ENCODE assay signal across 1 cellular context in genomic region chr6:139925894-139926641, GRCh38.
A peak's percentile ranks its signal among the peaks of the same experiment; 100 is the strongest.
TF ChIP-seq lines count a peak whose summit lies in the region.

No MANE protein-coding gene starts in this region.

TF ChIP-seq in HepG2, 621 proteins besides CTCF, POLR2A, EP300 and RAD21 (continued from another document and continues in another):
- TF ChIP-seq KIAA2018 (CRISPR knock-in tag; IDR thresholded peaks at IDR 0.05; ENCODE audit: borderline replicate concordance): no peak
- TF ChIP-seq MXI1 (IDR thresholded peaks at IDR 0.05; ENCODE audit: borderline replicate concordance, low read depth, low read length): peak; percentile 66; the same call in 1 of the 3 replicates
- TF ChIP-seq POLR2AphosphoS2 (IDR thresholded peaks at IDR 0.05; ENCODE audit: low read depth, low read length): no peak
- no peak for TF ChIP-seq MAZ (IDR thresholded peaks at IDR 0.05; ENCODE audit: borderline replicate concordance, low read depth, low read length)
- TF ChIP-seq MAZ (CRISPR knock-in tag; IDR thresholded peaks at IDR 0.05; ENCODE audit: low read depth): 0 out of 2 replicates have a peak, but pooled peaks have one; percentile 43
- TF ChIP-seq MED1 (CRISPR knock-in tag; IDR thresholded peaks at IDR 0.05): peak; percentile 69
- 0 out of 2 replicates have a peak, but pooled peaks have one; percentile 24 for TF ChIP-seq HMGXB3 (CRISPR knock-in tag; IDR thresholded peaks at IDR 0.05; ENCODE audit: borderline replicate concordance)
- peak; percentile 82 for TF ChIP-seq MEF2D (CRISPR knock-in tag; IDR thresholded peaks at IDR 0.05)
- 0 out of 2 replicates have a peak, but pooled peaks have one; percentile 23 for TF ChIP-seq DNMT3B (CRISPR knock-in tag; conservative IDR thresholded peaks at IDR 0.05)
- TF ChIP-seq MIER2 (CRISPR knock-in tag; IDR thresholded peaks at IDR 0.05): 0 out of 2 replicates have a peak, but pooled peaks have one; percentile 29
- TF ChIP-seq, protein P1, sequence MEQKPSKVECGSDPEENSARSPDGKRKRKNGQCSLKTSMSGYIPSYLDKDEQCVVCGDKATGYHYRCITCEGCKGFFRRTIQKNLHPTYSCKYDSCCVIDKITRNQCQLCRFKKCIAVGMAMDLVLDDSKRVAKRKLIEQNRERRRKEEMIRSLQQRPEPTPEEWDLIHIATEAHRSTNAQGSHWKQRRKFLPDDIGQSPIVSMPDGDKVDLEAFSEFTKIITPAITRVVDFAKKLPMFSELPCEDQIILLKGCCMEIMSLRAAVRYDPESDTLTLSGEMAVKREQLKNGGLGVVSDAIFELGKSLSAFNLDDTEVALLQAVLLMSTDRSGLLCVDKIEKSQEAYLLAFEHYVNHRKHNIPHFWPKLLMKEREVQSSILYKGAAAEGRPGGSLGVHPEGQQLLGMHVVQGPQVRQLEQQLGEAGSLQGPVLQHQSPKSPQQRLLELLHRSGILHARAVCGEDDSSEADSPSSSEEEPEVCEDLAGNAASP (CRISPR knock-in tag; IDR thresholded peaks at IDR 0.05; ENCODE audit: borderline replicate concordance): 0 out of 2 replicates have a peak, but pooled peaks have one; percentile 12
- TF ChIP-seq ZNF629 (CRISPR knock-in tag; conservative IDR thresholded peaks at IDR 0.05): peak; percentile 30; the same call in 1 of the 2 replicates
- peak; percentile 33; the same call in 1 of the 2 replicates for TF ChIP-seq GATAD2A (CRISPR knock-in tag; IDR thresholded peaks at IDR 0.05)
- no peak for TF ChIP-seq PLSCR1 (CRISPR knock-in tag; IDR thresholded peaks at IDR 0.05; ENCODE audit: borderline replicate concordance)
- 0 out of 2 replicates have a peak, but pooled peaks have one; percentile 30 for TF ChIP-seq ZBTB7B (CRISPR knock-in tag; IDR thresholded peaks at IDR 0.05)
- TF ChIP-seq ZNF432 (CRISPR knock-in tag; IDR thresholded peaks at IDR 0.05; ENCODE audit: borderline replicate concordance): no peak
- no peak for TF ChIP-seq ZBTB3 (CRISPR knock-in tag; IDR thresholded peaks at IDR 0.05; ENCODE audit: borderline replicate concordance, low read depth)
- TF ChIP-seq ZMYM3 (CRISPR knock-in tag; IDR thresholded peaks at IDR 0.05): peak; percentile 48; the same call in 1 of the 2 replicates
- TF ChIP-seq FOSL2 (CRISPR knock-in tag; IDR thresholded peaks at IDR 0.05): peak; percentile 92
- TF ChIP-seq FOXJ3 (CRISPR knock-in tag; IDR thresholded peaks at IDR 0.05; ENCODE audit: borderline replicate concordance): peak; percentile 60; the same call in 1 of the 2 replicates
- peak; percentile 60; the same call in 1 of the 2 replicates for TF ChIP-seq HNF1B (CRISPR knock-in tag; IDR thresholded peaks at IDR 0.05)
- no peak for TF ChIP-seq RBFOX2 (IDR thresholded peaks at IDR 0.05; ENCODE audit: low read depth, low read length)
- TF ChIP-seq SP1 (IDR thresholded peaks at IDR 0.05): no peak
- TF ChIP-seq SP1 (CRISPR knock-in tag; IDR thresholded peaks at IDR 0.05): no peak
- TF ChIP-seq, protein P2, sequence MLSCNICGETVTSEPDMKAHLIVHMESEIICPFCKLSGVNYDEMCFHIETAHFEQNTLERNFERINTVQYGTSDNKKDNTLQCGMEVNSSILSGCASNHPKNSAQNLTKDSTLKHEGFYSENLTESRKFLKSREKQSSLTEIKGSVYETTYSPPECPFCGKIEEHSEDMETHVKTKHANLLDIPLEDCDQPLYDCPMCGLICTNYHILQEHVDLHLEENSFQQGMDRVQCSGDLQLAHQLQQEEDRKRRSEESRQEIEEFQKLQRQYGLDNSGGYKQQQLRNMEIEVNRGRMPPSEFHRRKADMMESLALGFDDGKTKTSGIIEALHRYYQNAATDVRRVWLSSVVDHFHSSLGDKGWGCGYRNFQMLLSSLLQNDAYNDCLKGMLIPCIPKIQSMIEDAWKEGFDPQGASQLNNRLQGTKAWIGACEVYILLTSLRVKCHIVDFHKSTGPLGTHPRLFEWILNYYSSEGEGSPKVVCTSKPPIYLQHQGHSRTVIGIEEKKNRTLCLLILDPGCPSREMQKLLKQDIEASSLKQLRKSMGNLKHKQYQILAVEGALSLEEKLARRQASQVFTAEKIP (CRISPR knock-in tag; IDR thresholded peaks at IDR 0.05; ENCODE audit: borderline replicate concordance): no peak
- peak; percentile 36; the same call in 1 of the 2 replicates for TF ChIP-seq NCOR1 (IDR thresholded peaks at IDR 0.05; ENCODE audit: borderline replicate concordance, low read length)
- TF ChIP-seq ETV5 (CRISPR knock-in tag; IDR thresholded peaks at IDR 0.05; ENCODE audit: borderline replicate concordance): peak; percentile 33; the same call in 1 of the 2 replicates
- TF ChIP-seq REPIN1 (CRISPR knock-in tag; IDR thresholded peaks at IDR 0.05; ENCODE audit: borderline replicate concordance, low read depth): no peak
- peak; percentile 80 for TF ChIP-seq SALL1 (CRISPR knock-in tag; IDR thresholded peaks at IDR 0.05)
- TF ChIP-seq GZF1 (CRISPR knock-in tag; IDR thresholded peaks at IDR 0.05): no peak
- TF ChIP-seq ZBTB38 (CRISPR knock-in tag; IDR thresholded peaks at IDR 0.05): no peak
- TF ChIP-seq ISL2 (CRISPR knock-in tag; IDR thresholded peaks at IDR 0.05): peak; percentile 55; the same call in 1 of the 2 replicates
- no peak; the same call in 1 of the 2 replicates for TF ChIP-seq BHLHE40 (IDR thresholded peaks at IDR 0.05; ENCODE audit: low read length)
- no peak for TF ChIP-seq FLYWCH1 (CRISPR knock-in tag; IDR thresholded peaks at IDR 0.05)
- peak; percentile 77; the same call in 1 of the 2 replicates for TF ChIP-seq ZNF772 (CRISPR knock-in tag; IDR thresholded peaks at IDR 0.05)
- TF ChIP-seq NFKB2 (CRISPR knock-in tag; IDR thresholded peaks at IDR 0.05; ENCODE audit: borderline replicate concordance): no peak
- no peak for TF ChIP-seq NR1H2 (CRISPR knock-in tag; IDR thresholded peaks at IDR 0.05; ENCODE audit: borderline replicate concordance, low read depth)
- no peak for TF ChIP-seq FIP1L1 (IDR thresholded peaks at IDR 0.05; ENCODE audit: borderline replicate concordance, insufficient read depth, low read depth, low read length)
- TF ChIP-seq YEATS4 (CRISPR knock-in tag; IDR thresholded peaks at IDR 0.05; ENCODE audit: borderline replicate concordance): peak; percentile 24; the same call in 1 of the 2 replicates
